Comparison of ENCODE assay signal across 8 cellular contexts in genomic region chr4:8440491-8441311, GRCh38.
DNase-seq lines count a peak whose midpoint lies in the region; TF ChIP-seq lines count a peak whose summit lies in the region.

Gene ACOX3, minus strand, starts transcription at chr4:8440723. Its CDS starts 24,202 bp downstream, at chr4:8416521.
A gene with protein sequence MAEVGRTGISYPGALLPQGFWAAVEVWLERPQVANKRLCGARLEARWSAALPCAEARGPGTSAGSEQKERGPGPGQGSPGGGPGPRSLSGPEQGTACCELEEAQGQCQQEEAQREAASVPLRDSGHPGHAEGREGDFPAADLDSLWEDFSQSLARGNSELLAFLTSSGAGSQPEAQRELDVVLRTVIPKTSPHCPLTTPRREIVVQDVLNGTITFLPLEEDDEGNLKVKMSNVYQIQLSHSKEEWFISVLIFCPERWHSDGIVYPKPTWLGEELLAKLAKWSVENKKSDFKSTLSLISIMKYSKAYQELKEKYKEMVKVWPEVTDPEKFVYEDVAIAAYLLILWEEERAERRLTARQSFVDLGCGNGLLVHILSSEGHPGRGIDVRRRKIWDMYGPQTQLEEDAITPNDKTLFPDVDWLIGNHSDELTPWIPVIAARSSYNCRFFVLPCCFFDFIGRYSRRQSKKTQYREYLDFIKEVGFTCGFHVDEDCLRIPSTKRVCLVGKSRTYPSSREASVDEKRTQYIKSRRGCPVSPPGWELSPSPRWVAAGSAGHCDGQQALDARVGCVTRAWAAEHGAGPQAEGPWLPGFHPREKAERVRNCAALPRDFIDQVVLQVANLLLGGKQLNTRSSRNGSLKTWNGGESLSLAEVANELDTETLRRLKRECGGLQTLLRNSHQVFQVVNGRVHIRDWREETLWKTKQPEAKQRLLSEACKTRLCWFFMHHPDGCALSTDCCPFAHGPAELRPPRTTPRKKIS (plus strand): TSS chr4:8440777. CDS start chr4:8440823, 46 bp downstream.

- peaks cover 4% of the 10 kb centered on the region for H3K36me3 Mint-ChIP-seq in activated naive CD4-positive, alpha-beta T cell treated with anti-CD3 and anti-CD28 coated beads, Interleukin-2, amount 50 U/mL, for 24 hours

- H3K4me3 ChIP-seq in GM06990 (replicated peaks; ENCODE audit: low read depth, low read length) (peak within 1 kb of the TSS; percentile 90), HFF-Myc (replicated peaks; ENCODE audit: low read depth, low read length) (peak within 1 kb of the TSS; percentile 99), NB4 (ENCODE audit: low read depth, low read length) (peak within 1 kb of the TSS; percentile 100)

- no peaks in the 10 kb centered on the region for H3K27me3 Mint-ChIP-seq in activated naive CD4-positive, alpha-beta T cell treated with anti-CD3 and anti-CD28 coated beads, Interleukin-2, amount 50 U/mL, for 24 hours

- DNase-seq in GM06990 (ENCODE audit: extremely low read depth, insufficient read length) (peak; percentile 96), HFF-Myc (ENCODE audit: extremely low read depth, low read depth) (peak; percentile 86), NB4 (ENCODE audit: low read depth) (peak; percentile 95), SKM-1 (lab: John Stamatoyannopoulos, UW; ENCODE audit: unreplicated experiment) (peak; percentile 86), germinal center (ENCODE audit: low spot score) (peak; percentile 87), nucleus accumbens (lab: John Stamatoyannopoulos, UW) (peak in 55 of 56 donors; percentile 50 to 93 (median 85)), superior temporal gyrus (ENCODE audit: extremely low spot score) (peak; percentile 95)

- peaks cover 85% of the 10 kb centered on the region for H3K4me1 Mint-ChIP-seq in activated naive CD4-positive, alpha-beta T cell treated with anti-CD3 and anti-CD28 coated beads, Interleukin-2, amount 50 U/mL, for 24 hours

- no peaks in the 10 kb centered on the region for H3K27me3 ChIP-seq in GM06990 (replicated peaks; ENCODE audit: control insufficient read depth, insufficient read depth, low read length)

- no peaks in the 10 kb centered on the region for H3K36me3 ChIP-seq in GM06990 (ENCODE audit: control insufficient read depth, insufficient read depth, low read length)

- H3K27ac Mint-ChIP-seq in activated naive CD4-positive, alpha-beta T cell treated with anti-CD3 and anti-CD28 coated beads, Interleukin-2, amount 50 U/mL, for 24 hours: peak within 1 kb of the TSS; percentile 98

- peak within 1 kb of the TSS; percentile 97 for H3K4me3 Mint-ChIP-seq in activated naive CD4-positive, alpha-beta T cell treated with anti-CD3 and anti-CD28 coated beads, Interleukin-2, amount 50 U/mL, for 24 hours

- H3K9me3 Mint-ChIP-seq in activated naive CD4-positive, alpha-beta T cell treated with anti-CD3 and anti-CD28 coated beads, Interleukin-2, amount 50 U/mL, for 24 hours: no peaks in the 10 kb centered on the region

- no peak for TF ChIP-seq CTCF in GM06990 (IDR thresholded peaks at IDR 0.05; ENCODE audit: insufficient read depth, low read length, poor library complexity, severe bottlenecking)
- TF ChIP-seq CTCF in HFF-Myc (IDR thresholded peaks at IDR 0.05; ENCODE audit: low read depth, low read length, missing control alignments): no peak
- TF ChIP-seq CTCF in NB4 (IDR thresholded peaks at IDR 0.05; ENCODE audit: low read depth, low read length): no peak

- TF ChIP-seq POLR2A in NB4 (IDR thresholded peaks at IDR 0.05; ENCODE audit: extremely low read depth, insufficient read length): peak; percentile 82

Comparison
In these comparisons a context has a peak if more than half of its experiments do, and no peak if none do; other contexts are left out.
1. Peak in every context shown above with its lines: DNase-seq and H3K4me3 ChIP-seq.